10 cellular contexts compared by ENCODE assay signal in genomic region chr3:120177907-120178306, GRCh38.
DNase-seq lines count a peak whose midpoint lies in the region; ATAC-seq and TF ChIP-seq lines count a peak whose summit lies in the region.
"Had no signal": no experiment of that assay in that cellular context is flagged by ENCODE, and none has a peak within 500 bp of the region (broad histone marks: within the 10 kb centered on the region; RNA-seq: fewer than 3 reads in every experiment).

No MANE protein-coding gene starts in this region.

- ATAC-seq in gastroesophageal sphincter (no peak), GM18502 (IDR thresholded peaks at IDR 0.05; ENCODE audit: poor library complexity, unreplicated experiment) (no peak)

- H3K27ac Mint-ChIP-seq in neural progenitor cell, result no peak overlapping the region
- H3K27ac Mint-ChIP-seq: activated T-cell treated with anti-CD3 and anti-CD28 coated beads, Interleukin-2, amount 50 U/mL, for 24 hours had no signal

- H3K27me3 Mint-ChIP-seq in neural progenitor cell (ENCODE audit: insufficient read depth, low read depth), result peaks cover 2% of the 10 kb centered on the region

- DNase-seq in ELF-1 (ENCODE audit: low read depth, low spot score) (peak; percentile 55), NAMALWA (ENCODE audit: low spot score) (peak; percentile 16), neural progenitor cell (ENCODE audit: low spot score) (no peak)
- DNase-seq in activated naive CD4-positive, alpha-beta T cell (lab: John Stamatoyannopoulos, UW), result no peak
- DNase-seq in stimulated activated CD8-positive, alpha-beta memory T cell treated with anti-CD3 and anti-CD28 coated beads, Interleukin-4, amount 100 ng/mL, for 48 hours, result no peak
- DNase-seq: activated T-cell treated with anti-CD3 and anti-CD28 coated beads, Interleukin-2, amount 50 U/mL, for 24 hours; posterior cingulate gyrus had no signal

- H3K79me2 ChIP-seq in neural progenitor cell (ENCODE audit: low read depth), result no peaks in the 10 kb centered on the region

- H3K4me2 ChIP-seq in neural progenitor cell, result no peak overlapping the region

- WGBS in gastroesophageal sphincter (ENCODE audit: low coverage in 1 of 2), 2 donors, result 95 to 100% methylated on average over 1 to 2 of the region's 2 CpGs

- H3K4me1 Mint-ChIP-seq in neural progenitor cell, result peaks cover 6% of the 10 kb centered on the region

- H3K36me3 ChIP-seq in neural progenitor cell, result no peaks in the 10 kb centered on the region
- no peaks in the 10 kb centered on the region for H3K36me3 ChIP-seq in gastroesophageal sphincter

- TF ChIP-seq CTCF in VCaP (conservative IDR thresholded peaks at IDR 0.05) (no peak), neural progenitor cell (IDR thresholded peaks at IDR 0.05) (no peak), gastroesophageal sphincter (IDR thresholded peaks at IDR 0.05) (no peak)

- H3K27ac ChIP-seq in VCaP, result peak overlapping the region; percentile 56
- no peak overlapping the region for H3K27ac ChIP-seq in neural progenitor cell
- peak overlapping the region in 1 of 4 donors; percentile 6 for H3K27ac ChIP-seq in gastroesophageal sphincter

- no peak overlapping the region for H3K9ac ChIP-seq in neural progenitor cell

- no peaks in the 10 kb centered on the region for H3K9me3 Mint-ChIP-seq in neural progenitor cell
- H3K9me3 Mint-ChIP-seq: activated T-cell treated with anti-CD3 and anti-CD28 coated beads, Interleukin-2, amount 50 U/mL, for 24 hours had no signal

- H4K20me1 ChIP-seq in neural progenitor cell (ENCODE audit: low read depth), result no peaks in the 10 kb centered on the region

- TF ChIP-seq EP300 in gastroesophageal sphincter (IDR thresholded peaks at IDR 0.05), result no peak

- no peaks in the 10 kb centered on the region for H3K36me3 Mint-ChIP-seq in neural progenitor cell

- no peaks in the 10 kb centered on the region for H3F3A ChIP-seq in neural progenitor cell (ENCODE audit: low read depth)

- peak overlapping the region; percentile 3 for H2AFZ ChIP-seq in neural progenitor cell (replicated peaks)

- no peak overlapping the region for H3K4me3 ChIP-seq in neural progenitor cell
- H3K4me3 ChIP-seq in gastroesophageal sphincter, result no peak overlapping the region

- H3K27me3 ChIP-seq in neural progenitor cell (no peaks in the 10 kb centered on the region), gastroesophageal sphincter (no peaks in the 10 kb centered on the region)

- no peaks in the 10 kb centered on the region for H3K9me3 ChIP-seq in neural progenitor cell (ENCODE audit: low read depth)
- H3K9me3 ChIP-seq in gastroesophageal sphincter, result no peaks in the 10 kb centered on the region

- no peak for TF ChIP-seq POLR2A in gastroesophageal sphincter (IDR thresholded peaks at IDR 0.05)

- H3K4me3 Mint-ChIP-seq in neural progenitor cell, result no peak overlapping the region
- H3K4me3 Mint-ChIP-seq: activated T-cell treated with anti-CD3 and anti-CD28 coated beads, Interleukin-2, amount 50 U/mL, for 24 hours had no signal

- H3K4me1 ChIP-seq in neural progenitor cell (no peaks in the 10 kb centered on the region), gastroesophageal sphincter (peaks cover 0 to 6% (median 0%) of the 10 kb centered on the region in 3 donors)

Comparison
In these comparisons a context has a peak if more than half of its experiments do, and no peak if none do; other contexts are left out.
1. DNase-seq: peak in ELF-1 (single experiment) and NAMALWA (single experiment); none in neural progenitor cell (single experiment), activated naive CD4-positive, alpha-beta T cell (0 of 4) and stimulated activated CD8-positive, alpha-beta memory T cell treated with anti-CD3 and anti-CD28 coated beads, Interleukin-4, amount 100 ng/mL, for 48 hours (single experiment).